Comparison of ENCODE assay signal across 24 cellular contexts in genomic region chr2:9519250-9519649, GRCh38. TPM values are rescaled to one million over a fixed set of nuclear protein-coding genes. Genes with fewer than 3 reads are reported as not detected.
DNase-seq lines count a peak whose midpoint lies in the region; ATAC-seq, FAIRE-seq and TF ChIP-seq lines count a peak whose summit lies in the region.
"Had no signal": no experiment of that assay in that cellular context is flagged by ENCODE, and none has a peak within 500 bp of the region (broad histone marks: within the 10 kb centered on the region; RNA-seq: fewer than 3 reads in every experiment).

No MANE protein-coding gene starts in this region.

- ATAC-seq in HG03108 (IDR thresholded peaks at IDR 0.05; ENCODE audit: unreplicated experiment) = no peak
- ATAC-seq: body of pancreas, heart right ventricle, left ventricle myocardium superior, PC-3 had no signal

- H3K4me1 Mint-ChIP-seq in nephron = no peaks in the 10 kb centered on the region
- H3K4me1 Mint-ChIP-seq: endodermal cell, IgD-negative memory B cell had no signal

- H3K36me3 Mint-ChIP-seq in nephron (ENCODE audit: low read depth) = peaks cover 68% of the 10 kb centered on the region

- TF ChIP-seq CTCF in bronchial epithelial cell (IDR thresholded peaks at IDR 0.05; ENCODE audit: insufficient read depth, low read length, severe bottlenecking) = no peak
- TF ChIP-seq CTCF in nephron (IDR thresholded peaks at IDR 0.05; ENCODE audit: unreplicated experiment in 3 of 3) = no peak

- no peaks in the 10 kb centered on the region for H3K27me3 ChIP-seq in bronchial epithelial cell (ENCODE audit: control insufficient read depth, insufficient read depth, low read length)
- H3K27me3 ChIP-seq: body of pancreas, colonic mucosa, heart right ventricle, neutrophil, uterus had no signal

- no peak overlapping the region for H3K4me3 Mint-ChIP-seq in nephron
- H3K4me3 Mint-ChIP-seq: activated naive CD4-positive, alpha-beta T cell treated with anti-CD3 and anti-CD28 coated beads for 36 hours; endodermal cell; IgD-negative memory B cell; T-helper 1 cell treated with Interleukin-12 subunit alpha and Interleukin-12 subunit beta and Interleukin-4 antibody, amounts not matched to agents 30 μg/mL and 1 μg/mL, for 36 hours had no signal

- H3K4me3 ChIP-seq in bronchial epithelial cell (ENCODE audit: low read depth, low read length) = no peak overlapping the region
- H3K4me3 ChIP-seq: body of pancreas, colonic mucosa, heart right ventricle, uterus had no signal

- peak overlapping the region in 2 of 3 experiments; percentile 56 to 69 for H3K27ac Mint-ChIP-seq in nephron
- H3K27ac Mint-ChIP-seq: activated naive CD4-positive, alpha-beta T cell treated with anti-CD3 and anti-CD28 coated beads for 36 hours; endodermal cell; T-helper 1 cell treated with Interleukin-12 subunit alpha and Interleukin-12 subunit beta and Interleukin-4 antibody, amounts not matched to agents 30 μg/mL and 1 μg/mL, for 36 hours had no signal

- peak; percentile 47 for FAIRE-seq in bronchial epithelial cell (lab: Jason Lieb, UNC)

- H3K27me3 Mint-ChIP-seq in nephron (ENCODE audit: low read depth) = no peaks in the 10 kb centered on the region
- H3K27me3 Mint-ChIP-seq: IgD-negative memory B cell had no signal

- no peaks in the 10 kb centered on the region for H3K9me3 Mint-ChIP-seq in nephron
- H3K9me3 Mint-ChIP-seq: activated naive CD4-positive, alpha-beta T cell treated with anti-CD3 and anti-CD28 coated beads for 36 hours; endodermal cell; IgD-negative memory B cell; T-helper 1 cell treated with Interleukin-12 subunit alpha and Interleukin-12 subunit beta and Interleukin-4 antibody, amounts not matched to agents 30 μg/mL and 1 μg/mL, for 36 hours had no signal

- DNase-seq in NCI-H524 (lab: John Stamatoyannopoulos, UW) (peak; percentile 24 to 82), NCI-H524 treated with DMSO at 0.1 percent for 48 hours (lab: John Stamatoyannopoulos, UW) (no peak), LHCN-M2 (ENCODE audit: low read depth) (peak; percentile 98), bronchial epithelial cell (ENCODE audit: low read depth) (peak; percentile 30), COR-L47 (lab: John Stamatoyannopoulos, UW) (no peak), ureter (ENCODE audit: low spot score) (no peak)
- DNase-seq: activated CD4-positive, alpha-beta T cell treated with anti-CD3 and anti-CD28 coated beads, Interleukin-2, amount 50 U/mL, for 48 hours; activated naive CD4-positive, alpha-beta T cell treated with anti-CD3 and anti-CD28 coated beads for 36 hours; body of pancreas; colonic mucosa; endodermal cell; heart right ventricle; left ventricle myocardium superior; NCI-H1694; NCI-H2227 treated with DMSO at 0.1 percent for 48 hours; PC-3; retina; stimulated activated CD4-positive, alpha-beta T cell treated with anti-CD3 and anti-CD28 coated beads, Interleukin-12 subunit alpha, Interleukin-12 subunit beta, amount 100 ng/mL, for 4 hours; uterus had no signal

- H3K36me3 ChIP-seq in bronchial epithelial cell (ENCODE audit: control insufficient read depth, insufficient read depth, low read length) = peaks cover 10% of the 10 kb centered on the region
- H3K36me3 ChIP-seq: colonic mucosa, uterus had no signal

RNA-seq across cellular contexts. Expression of gene ADAM17, which starts 36.4 kb away (rescaled TPM):
- total RNA-seq in LHCN-M2 (2014; rRNA removed) (21.2 and 25.2 TPM in 2 replicates), bronchial epithelial cell (91.1 and 123 TPM in 2 replicates), ureter (41.7 TPM)
- 14.9 TPM for polyA plus RNA-seq in LHCN-M2 (2012)

RNA-seq across cellular contexts. Expression of gene IAH1, which starts 44.9 kb away (rescaled TPM):
- total RNA-seq in LHCN-M2 (2014; rRNA removed) (61.2 and 69.3 TPM in 2 replicates), bronchial epithelial cell (66.3 and 68.7 TPM in 2 replicates), ureter (51.8 TPM)
- 103 TPM for polyA plus RNA-seq in LHCN-M2 (2012)

Comparison
In these comparisons a context has a peak if more than half of its experiments do, and no peak if none do; other contexts are left out.
1. DNase-seq: peak in NCI-H524 (2 of 2), LHCN-M2 (single experiment) and bronchial epithelial cell (single experiment); none in NCI-H524 treated with DMSO at 0.1 percent for 48 hours (single experiment), COR-L47 (single experiment) and ureter (single experiment).